ENCODE assay signal across 1 cellular context in genomic region chr9:109422641-109423040, GRCh38.
TF ChIP-seq lines count a peak whose summit lies in the region.

No MANE protein-coding gene starts in this region.

TF ChIP-seq in GM12878, 131 proteins besides CTCF, POLR2A, EP300 and RAD21 (continued from another document and continues in another):
- TF ChIP-seq ZBTB33 (IDR thresholded peaks at IDR 0.05): no peak
- no peak for TF ChIP-seq SMAD5 (IDR thresholded peaks at IDR 0.05; ENCODE audit: low read depth)
- TF ChIP-seq EED (IDR thresholded peaks at IDR 0.05; ENCODE audit: low read depth): peak; percentile 86
- TF ChIP-seq FOS (IDR thresholded peaks at IDR 0.05; ENCODE audit: borderline replicate concordance, extremely low read depth, insufficient read length): no peak
- TF ChIP-seq STAT3 (IDR thresholded peaks at IDR 0.05; ENCODE audit: low read depth, low read length): no peak
- no peak for TF ChIP-seq JUNB (IDR thresholded peaks at IDR 0.05)
- TF ChIP-seq RELB (IDR thresholded peaks at IDR 0.05; ENCODE audit: low read depth): peak; percentile 60; the same call in 1 of the 2 replicates
- TF ChIP-seq KLF5 (IDR thresholded peaks at IDR 0.05; ENCODE audit: partially characterized antibody): no peak
- TF ChIP-seq MTA2 (IDR thresholded peaks at IDR 0.05; ENCODE audit: low read depth): peak; percentile 71; the same call in 1 of the 2 replicates
- TF ChIP-seq IKZF2 (IDR thresholded peaks at IDR 0.05): peak; percentile 87 to 89
- TF ChIP-seq ATF3 (IDR thresholded peaks at IDR 0.05; ENCODE audit: borderline replicate concordance, extremely low read depth, low read depth, low read length): no peak
- 0 out of 2 replicates have a peak, but pooled peaks have one; percentile 33 for TF ChIP-seq EZH2 (IDR thresholded peaks at IDR 0.05; ENCODE audit: borderline replicate concordance, control insufficient read depth, low read depth, low read length)
- peak; percentile 99 for TF ChIP-seq PAX5 (IDR thresholded peaks at IDR 0.05; ENCODE audit: borderline replicate concordance, low read depth, low read length)
- no peak for TF ChIP-seq YY1 (IDR thresholded peaks at IDR 0.05; ENCODE audit: low read depth, low read length)
- no peak for TF ChIP-seq BRCA1 (IDR thresholded peaks at IDR 0.05; ENCODE audit: low read depth, low read length)
- TF ChIP-seq IKZF1 (conservative IDR thresholded peaks at IDR 0.05): peak; percentile 78
- TF ChIP-seq NRF1 (conservative IDR thresholded peaks at IDR 0.05; ENCODE audit: low read depth, low read length): no peak
- TF ChIP-seq MYC (IDR thresholded peaks at IDR 0.05; ENCODE audit: insufficient read depth, insufficient read length, insufficient replicate concordance, low read length, severe bottlenecking): no peak
- no peak for TF ChIP-seq NFXL1 (IDR thresholded peaks at IDR 0.05; ENCODE audit: borderline replicate concordance)
- no peak for TF ChIP-seq E2F4 (IDR thresholded peaks at IDR 0.05; ENCODE audit: low read depth, low read length)
- TF ChIP-seq ZNF274 (IDR thresholded peaks at IDR 0.05; ENCODE audit: insufficient read depth, insufficient read length): no peak
- TF ChIP-seq BACH1 (IDR thresholded peaks at IDR 0.05; ENCODE audit: borderline replicate concordance): no peak
- TF ChIP-seq MEF2A (IDR thresholded peaks at IDR 0.05; ENCODE audit: insufficient read depth, low read depth, low read length): no peak
- TF ChIP-seq HCFC1 (IDR thresholded peaks at IDR 0.05; ENCODE audit: low read length): no peak
- TF ChIP-seq POLR2AphosphoS2 (IDR thresholded peaks at IDR 0.05; ENCODE audit: low read depth, low read length): no peak
- TF ChIP-seq SP1 (IDR thresholded peaks at IDR 0.05; ENCODE audit: low read depth, low read length): peak; percentile 20
- no peak for TF ChIP-seq BMI1 (IDR thresholded peaks at IDR 0.05; ENCODE audit: borderline replicate concordance)
- TF ChIP-seq ESRRA (IDR thresholded peaks at IDR 0.05; ENCODE audit: low read length): 0 out of 2 replicates have a peak, but pooled peaks have one; percentile 74
- TF ChIP-seq E4F1 (IDR thresholded peaks at IDR 0.05; ENCODE audit: borderline replicate concordance, partially characterized antibody): no peak
- TF ChIP-seq KDM1A (IDR thresholded peaks at IDR 0.05; ENCODE audit: borderline replicate concordance): no peak
- TF ChIP-seq ZNF217 (IDR thresholded peaks at IDR 0.05): no peak
- TF ChIP-seq FOXM1 (IDR thresholded peaks at IDR 0.05; ENCODE audit: low read depth, low read length): peak; percentile 41; the same call in 1 of the 2 replicates
- no peak for TF ChIP-seq ELK1 (IDR thresholded peaks at IDR 0.05; ENCODE audit: low read depth, low read length)
- no peak; the same call in 1 of the 2 replicates for TF ChIP-seq CHD1 (IDR thresholded peaks at IDR 0.05; ENCODE audit: low read depth, low read length)
- TF ChIP-seq NBN (IDR thresholded peaks at IDR 0.05): no peak
- TF ChIP-seq MAX (IDR thresholded peaks at IDR 0.05; ENCODE audit: low read depth, low read length): no peak
- TF ChIP-seq PRDM15 (CRISPR knock-in tag; IDR thresholded peaks at IDR 0.05): no peak
- TF ChIP-seq SRF (IDR thresholded peaks at IDR 0.05; ENCODE audit: low read depth in 2 of 2, low read length in 2 of 2): no peak
- no peak for TF ChIP-seq HDGF (IDR thresholded peaks at IDR 0.05)
- peak; percentile 56; the same call in 1 of the 2 replicates for TF ChIP-seq CREM (IDR thresholded peaks at IDR 0.05; ENCODE audit: low read depth)
- peak; percentile 30 to 66; a peak in 2 of 4 replicates for TF ChIP-seq BHLHE40 (IDR thresholded peaks at IDR 0.05; ENCODE audit: borderline replicate concordance in 1 of 2, low read depth in 2 of 2, low read length in 1 of 2)
- TF ChIP-seq DPF2 (IDR thresholded peaks at IDR 0.05): peak; percentile 70; the same call in 1 of the 2 replicates
- no peak for TF ChIP-seq NR2C1 (IDR thresholded peaks at IDR 0.05)
- TF ChIP-seq CBFB (IDR thresholded peaks at IDR 0.05; ENCODE audit: low read depth): no peak
- no peak for TF ChIP-seq USF2 (IDR thresholded peaks at IDR 0.05; ENCODE audit: borderline replicate concordance, low read depth, low read length)
- no peak for TF ChIP-seq ZBTB4 (CRISPR knock-in tag; IDR thresholded peaks at IDR 0.05)
- TF ChIP-seq PBX3 (IDR thresholded peaks at IDR 0.05; ENCODE audit: insufficient replicate concordance, low read depth, low read length): peak; percentile 41
- no peak for TF ChIP-seq SUZ12 (IDR thresholded peaks at IDR 0.05; ENCODE audit: unreplicated experiment)
- TF ChIP-seq SMC3 (IDR thresholded peaks at IDR 0.05; ENCODE audit: borderline replicate concordance, low read length): no peak
